Comparison of ENCODE assay signal across 26 cellular contexts in the genomic region with DNA sequence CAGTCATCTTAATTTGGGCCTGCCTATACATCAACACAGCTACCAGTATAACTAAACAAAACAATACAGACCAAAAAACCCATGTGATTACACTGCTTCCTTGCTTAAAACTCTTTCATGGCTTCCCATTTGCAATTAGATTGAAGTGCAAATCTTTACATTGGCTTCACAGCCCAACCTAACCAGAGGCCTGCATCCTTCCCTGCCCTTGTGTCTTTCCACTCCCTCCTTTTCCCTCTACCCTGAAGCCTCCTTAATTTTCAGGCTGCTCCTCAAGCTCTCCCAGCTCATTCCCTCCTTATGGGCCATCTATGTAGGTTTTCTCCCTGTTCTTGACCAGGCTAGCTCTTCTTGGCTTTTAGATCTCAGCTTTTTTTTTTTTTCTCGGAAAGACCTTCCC.
"Had no signal": no experiment of that assay in that cellular context is flagged by ENCODE, and none has a peak within 500 bp of the region (broad histone marks: within the 10 kb centered on the region; RNA-seq: fewer than 3 reads in every experiment).

No MANE protein-coding gene starts in this region.

- H3K27me3 ChIP-seq: brain microvascular endothelial cell, esophagus squamous epithelium, gastroesophageal sphincter had no signal

- H3K4me3 Mint-ChIP-seq: activated CD4-positive, alpha-beta memory T cell treated with anti-CD3 and anti-CD28 coated beads, Interleukin-2, amount 10 ng/mL, durations not matched to agents 7 days and 5 days; activated CD4-positive, alpha-beta T cell treated with anti-CD3 and anti-CD28 coated beads for 36 hours; activated CD4-positive, alpha-beta T cell treated with anti-CD3 and anti-CD28 coated beads, Interleukin-2, amount 10 ng/mL, durations not matched to agents 7 days and 5 days; activated naive CD8-positive, alpha-beta T cell; activated T-cell treated with anti-CD3 and anti-CD28 coated beads, Interleukin-2, amount 50 U/mL, for 4 hours; activated T-helper 17 cell treated with anti-CD3 and anti-CD28 coated beads, Interleukin-2, amount 50 U/mL, for 72 hours; T-helper 17 cell; T-helper 2 cell treated with Interferon-gamma antibody and Interleukin-4, amounts not matched to agents 5 μg/mL and 100 μg/mL, for 36 hours had no signal

- H3K27ac ChIP-seq: brain microvascular endothelial cell, epithelial cell of prostate, esophagus squamous epithelium, gastroesophageal sphincter, WERI-Rb-1 had no signal

- H3K36me3 Mint-ChIP-seq: activated naive CD8-positive, alpha-beta T cell had no signal

- ATAC-seq: activated CD4-positive, alpha-beta T cell treated with anti-CD3 and anti-CD28 coated beads for 36 hours; activated T-cell treated with anti-CD3 and anti-CD28 coated beads, Interleukin-2, amount 50 U/mL, for 4 hours; activated T-helper 17 cell treated with anti-CD3 and anti-CD28 coated beads, Interleukin-2, amount 50 U/mL, for 72 hours; gastroesophageal sphincter; T-helper 17 cell had no signal

- H3K27me3 Mint-ChIP-seq: activated CD4-positive, alpha-beta memory T cell treated with anti-CD3 and anti-CD28 coated beads, Interleukin-2, amount 10 ng/mL, durations not matched to agents 7 days and 5 days; activated CD4-positive, alpha-beta T cell treated with anti-CD3 and anti-CD28 coated beads for 36 hours; activated CD4-positive, alpha-beta T cell treated with anti-CD3 and anti-CD28 coated beads, Interleukin-2, amount 10 ng/mL, durations not matched to agents 7 days and 5 days; activated naive CD8-positive, alpha-beta T cell; activated T-helper 17 cell treated with anti-CD3 and anti-CD28 coated beads, Interleukin-2, amount 50 U/mL, for 72 hours; T-helper 17 cell had no signal

- H3K36me3 ChIP-seq: brain microvascular endothelial cell, esophagus squamous epithelium, gastroesophageal sphincter, WERI-Rb-1 had no signal

- H3K4me3 ChIP-seq: esophagus squamous epithelium, gastroesophageal sphincter had no signal

- H3K4me1 Mint-ChIP-seq: activated CD4-positive, alpha-beta memory T cell treated with anti-CD3 and anti-CD28 coated beads, Interleukin-2, amount 10 ng/mL, durations not matched to agents 7 days and 5 days; activated CD4-positive, alpha-beta T cell treated with anti-CD3 and anti-CD28 coated beads for 36 hours; activated CD4-positive, alpha-beta T cell treated with anti-CD3 and anti-CD28 coated beads, Interleukin-2, amount 10 ng/mL, durations not matched to agents 7 days and 5 days; activated T-helper 17 cell treated with anti-CD3 and anti-CD28 coated beads, Interleukin-2, amount 50 U/mL, for 72 hours; T-helper 17 cell had no signal

- H3K9me3 ChIP-seq: esophagus squamous epithelium, gastroesophageal sphincter had no signal

- H3K27ac Mint-ChIP-seq: activated CD4-positive, alpha-beta memory T cell treated with anti-CD3 and anti-CD28 coated beads, Interleukin-2, amount 10 ng/mL, durations not matched to agents 7 days and 5 days; activated CD4-positive, alpha-beta T cell treated with anti-CD3 and anti-CD28 coated beads for 36 hours; activated CD4-positive, alpha-beta T cell treated with anti-CD3 and anti-CD28 coated beads, Interleukin-2, amount 10 ng/mL, durations not matched to agents 7 days and 5 days; activated naive CD8-positive, alpha-beta T cell; activated T-helper 17 cell treated with anti-CD3 and anti-CD28 coated beads, Interleukin-2, amount 50 U/mL, for 72 hours; T-helper 17 cell; T-helper 2 cell treated with Interferon-gamma antibody and Interleukin-4, amounts not matched to agents 5 μg/mL and 100 μg/mL, for 36 hours had no signal

- H3K4me1 ChIP-seq: esophagus squamous epithelium, gastroesophageal sphincter had no signal

- DNase-seq: activated CD4-positive, alpha-beta memory T cell treated with anti-CD3 and anti-CD28 coated beads, Interleukin-2, amount 10 ng/mL, durations not matched to agents 7 days and 5 days; activated CD4-positive, alpha-beta T cell treated with anti-CD3 and anti-CD28 coated beads for 36 hours; activated CD4-positive, alpha-beta T cell treated with anti-CD3 and anti-CD28 coated beads, Interleukin-2, amount 10 ng/mL, durations not matched to agents 7 days and 5 days; activated CD4-positive, alpha-beta T cell treated with anti-CD3 and anti-CD28 coated beads, Interleukin-2, amount 50 U/mL, for 4 hours; activated CD4-positive, CD25-positive, alpha-beta regulatory T cell; activated CD4-positive, CD25-positive, alpha-beta regulatory T cell treated with anti-CD3 and anti-CD28 coated beads, Interleukin-2, amount 50 U/mL, for 72 hours; activated effector memory CD4-positive, alpha-beta T cell treated with Interleukin-2 at 50 U/mL for 16 hours; activated gamma-delta T cell treated with Interleukin-2 at 50 U/mL for 16 hours; activated naive CD4-positive, alpha-beta T cell treated with anti-CD3 and anti-CD28 coated beads, Interleukin-2, amount 50 U/mL, for 16 hours; activated naive CD4-positive, alpha-beta T cell treated with Interleukin-2 at 50 U/mL for 16 hours; activated T-cell treated with anti-CD3 and anti-CD28 coated beads, Interleukin-2, amount 50 U/mL, for 4 hours; amniotic stem cell; anterior cingulate cortex; brain microvascular endothelial cell; effector CD8-positive, alpha-beta T cell; esophagus squamous epithelium; foreskin melanocyte; T-helper 1 cell; T-helper 17 cell; T1000; WERI-Rb-1 had no signal
